In genomic region chr3:52238193-52238760, GRCh38 we compare ENCODE assay signal across 8 cellular contexts. TPM values are rescaled to one million over a fixed set of nuclear protein-coding genes. Genes with fewer than 3 reads are reported as not detected.
DNase-seq lines count a peak whose midpoint lies in the region; ATAC-seq and TF ChIP-seq lines count a peak whose summit lies in the region.

No MANE protein-coding gene starts in this region.

- H3K9me3 Mint-ChIP-seq in activated naive CD4-positive, alpha-beta T cell treated with anti-CD3 and anti-CD28 coated beads, Interleukin-2, amount 50 U/mL, for 24 hours: no peaks in the 10 kb centered on the region

- H3K4me1 Mint-ChIP-seq in activated naive CD4-positive, alpha-beta T cell treated with anti-CD3 and anti-CD28 coated beads, Interleukin-2, amount 50 U/mL, for 24 hours: peaks cover 87% of the 10 kb centered on the region

- H2AFZ ChIP-seq in neural cell (ENCODE audit: low read depth, low read length): peak overlapping the region; percentile 24

- peak overlapping the region; percentile 96 for H3K4me2 ChIP-seq in neural cell (ENCODE audit: low read length)

- peak overlapping the region; percentile 88 for H3K27ac Mint-ChIP-seq in activated naive CD4-positive, alpha-beta T cell treated with anti-CD3 and anti-CD28 coated beads, Interleukin-2, amount 50 U/mL, for 24 hours

- ATAC-seq in HG03159 (IDR thresholded peaks at IDR 0.05; ENCODE audit: unreplicated experiment): no peak

- H3K4me3 Mint-ChIP-seq in activated naive CD4-positive, alpha-beta T cell treated with anti-CD3 and anti-CD28 coated beads, Interleukin-2, amount 50 U/mL, for 24 hours: peak overlapping the region; percentile 97

- peaks cover 46% of the 10 kb centered on the region for H3K4me1 ChIP-seq in effector memory CD4-positive, alpha-beta T cell (ENCODE audit: control insufficient read depth, insufficient read depth, low read length, poor library complexity, severe bottlenecking)

- H3K9me3 ChIP-seq in effector memory CD4-positive, alpha-beta T cell (ENCODE audit: control insufficient read depth, low read length): no peaks in the 10 kb centered on the region
- H3K9me3 ChIP-seq in neural cell (ENCODE audit: low read length): no peaks in the 10 kb centered on the region

- H3F3A ChIP-seq in neural cell (ENCODE audit: insufficient read depth, low read length, poor library complexity, severe bottlenecking): no peaks in the 10 kb centered on the region

- H3K36me3 Mint-ChIP-seq in activated naive CD4-positive, alpha-beta T cell treated with anti-CD3 and anti-CD28 coated beads, Interleukin-2, amount 50 U/mL, for 24 hours: peaks cover 4% of the 10 kb centered on the region

- DNase-seq in activated naive CD4-positive, alpha-beta T cell treated with anti-CD3 and anti-CD28 coated beads, Interleukin-2, amount 50 U/mL, for 16 hours: no peak
- DNase-seq in OCI-M1 (lab: John Stamatoyannopoulos, UW) (peak; percentile 64), putamen (ENCODE audit: low spot score) (no peak), NCI-H146 treated with DMSO at 0.1 percent for 48 hours (lab: John Stamatoyannopoulos, UW; ENCODE audit: unreplicated experiment) (no peak)
- no peak for DNase-seq in effector memory CD4-positive, alpha-beta T cell

- no peak for TF ChIP-seq EP300 in neural cell (conservative IDR thresholded peaks at IDR 0.05; ENCODE audit: poor library complexity, severe bottlenecking)

- H3K27ac ChIP-seq in effector memory CD4-positive, alpha-beta T cell (ENCODE audit: insufficient read depth, low read length, poor library complexity, severe bottlenecking): peak overlapping the region; percentile 95
- peak overlapping the region; percentile 70 for H3K27ac ChIP-seq in neural cell (ENCODE audit: low read length)

- no peak for TF ChIP-seq CTCF in neural cell (IDR thresholded peaks at IDR 0.05; ENCODE audit: poor library complexity, severe bottlenecking)

- H4K20me1 ChIP-seq in neural cell (ENCODE audit: insufficient read depth): no peaks in the 10 kb centered on the region

- H3K9me2 ChIP-seq in neural cell (ENCODE audit: insufficient read depth, low read length): no peaks in the 10 kb centered on the region

- H3K27me3 Mint-ChIP-seq in activated naive CD4-positive, alpha-beta T cell treated with anti-CD3 and anti-CD28 coated beads, Interleukin-2, amount 50 U/mL, for 24 hours: no peaks in the 10 kb centered on the region

- no peaks in the 10 kb centered on the region for H3K27me3 ChIP-seq in effector memory CD4-positive, alpha-beta T cell (replicated peaks; ENCODE audit: control insufficient read depth, insufficient read depth, low read length, poor library complexity, severe bottlenecking)
- H3K27me3 ChIP-seq in neural cell (ENCODE audit: insufficient read depth, low read depth, low read length): no peaks in the 10 kb centered on the region

- peak overlapping the region; percentile 90 for H3K9ac ChIP-seq in neural cell (ENCODE audit: low read length)

- peaks cover 13% of the 10 kb centered on the region for H3K79me2 ChIP-seq in neural cell (replicated peaks; ENCODE audit: insufficient read depth, low read length)

- H3K36me3 ChIP-seq in effector memory CD4-positive, alpha-beta T cell (ENCODE audit: control insufficient read depth, insufficient read depth, low read length): peaks cover 14% of the 10 kb centered on the region
- H3K36me3 ChIP-seq in neural cell (ENCODE audit: insufficient read depth, low read length): no peaks in the 10 kb centered on the region

- H3K4me3 ChIP-seq in effector memory CD4-positive, alpha-beta T cell (ENCODE audit: insufficient read depth, low read depth, low read length, poor library complexity, severe bottlenecking): peak overlapping the region; percentile 89
- peak overlapping the region; percentile 96 for H3K4me3 ChIP-seq in neural cell (ENCODE audit: low read length)

- no peak for TF ChIP-seq RAD21 in neural cell (conservative IDR thresholded peaks at IDR 0.05)

TF ChIP-seq in neural cell, 6 proteins besides CTCF, POLR2A, EP300 and RAD21:
- no peak for TF ChIP-seq POLR2AphosphoS5 (IDR thresholded peaks at IDR 0.05)
- TF ChIP-seq TAF1 (IDR thresholded peaks at IDR 0.05; ENCODE audit: low read depth): no peak
- no peak for TF ChIP-seq REST (IDR thresholded peaks at IDR 0.05; ENCODE audit: borderline replicate concordance)
- TF ChIP-seq EZH2 (IDR thresholded peaks at IDR 0.05; ENCODE audit: borderline replicate concordance, insufficient read depth, low read length, poor library complexity, severe bottlenecking): no peak
- peak; percentile 50 for TF ChIP-seq MXI1 (conservative IDR thresholded peaks at IDR 0.05; ENCODE audit: poor library complexity, severe bottlenecking)

RNA-seq across cellular contexts. Expression of gene TWF2, which starts 0.7 kb away (rescaled TPM):
- polyA plus RNA-seq in neural cell: 58.5 and 61.7 TPM in 2 replicates
- 49.4 and 53.4 TPM in 2 replicates for polyA minus RNA-seq in neural cell

RNA-seq across cellular contexts. Expression of gene PPM1M, which starts 7.3 kb away (rescaled TPM):
- 1.1 and 1.6 TPM in 2 replicates for polyA plus RNA-seq in neural cell
- polyA minus RNA-seq in neural cell: 0.81 TPM in 1 of 2 replicates, not detected in the other

RNA-seq across cellular contexts. Expression of gene TLR9, which starts 12.8 kb away (rescaled TPM):
- polyA plus RNA-seq in neural cell: not detected in 2 replicates
- polyA minus RNA-seq in neural cell: not detected in 2 replicates

RNA-seq across cellular contexts. Expression of gene WDR82, which starts 40.2 kb away (rescaled TPM):
- 151 and 163 TPM in 2 replicates for polyA plus RNA-seq in neural cell
- polyA minus RNA-seq in neural cell: 225 TPM in 2 replicates

RNA-seq across cellular contexts. Expression of gene ALAS1, which starts 40.3 kb away (rescaled TPM):
- 66.0 and 66.7 TPM in 2 replicates for polyA plus RNA-seq in neural cell
- polyA minus RNA-seq in neural cell: 64.7 and 72.1 TPM in 2 replicates
